Comparison of ENCODE assay signal across 25 cellular contexts in genomic region chr3:72088486-72089025, GRCh38.
"Had no signal": no experiment of that assay in that cellular context is flagged by ENCODE, and none has a peak within 500 bp of the region (broad histone marks: within the 10 kb centered on the region; RNA-seq: fewer than 3 reads in every experiment).

No MANE protein-coding gene starts in this region.

- H3K27me3 ChIP-seq: gastroesophageal sphincter, ovary, right atrium auricular region, tibial artery had no signal

- H3K27ac ChIP-seq: gastroesophageal sphincter, ovary, psoas muscle, right atrium auricular region, tibial artery, VCaP had no signal

- FAIRE-seq: astrocyte, colon, islet of Langerhans had no signal

- H3K9me3 ChIP-seq: gastroesophageal sphincter, ovary, psoas muscle, right atrium auricular region, tibial artery had no signal

- H3K4me1 ChIP-seq: gastroesophageal sphincter, psoas muscle, tibial artery had no signal

- H3K4me3 ChIP-seq: gastroesophageal sphincter, ovary, psoas muscle, right atrium auricular region, tibial artery had no signal

- ATAC-seq: gastroesophageal sphincter; left ventricle myocardium superior; natural killer cell; psoas muscle; stimulated activated effector memory CD8-positive, alpha-beta T cell treated with anti-CD3 and anti-CD28 coated beads, Interleukin-12 subunit alpha, Interleukin-12 subunit beta, amount 100 ng/mL, for 72 hours; stimulated activated naive CD8-positive, alpha-beta T cell treated with anti-CD3 and anti-CD28 coated beads, Interleukin-15, amount 100 ng/mL, for 72 hours had no signal

- DNase-seq: activated CD4-positive, alpha-beta T cell treated with anti-CD3 and anti-CD28 coated beads, Interleukin-2, amount 10 ng/mL, durations not matched to agents 7 days and 5 days; activated CD4-positive, CD25-positive, alpha-beta regulatory T cell treated with anti-CD3 and anti-CD28 coated beads, Interleukin-2, amount 50 U/mL, for 72 hours; activated CD8-positive, alpha-beta memory T cell treated with anti-CD3 and anti-CD28 coated beads for 24 hours; activated CD8-positive, alpha-beta memory T cell treated with anti-CD3 and anti-CD28 coated beads, Interleukin-2, amount 50 U/mL, for 4 hours; activated naive CD4-positive, alpha-beta T cell treated with Interleukin-2 at 50 U/mL for 16 hours; activated naive CD8-positive, alpha-beta T cell treated with anti-CD3 and anti-CD28 coated beads for 36 hours; activated T-cell treated with anti-CD3 and anti-CD28 coated beads, Interleukin-2, amount 50 U/mL, for 24 hours; head of caudate nucleus; hypothalamus; left ventricle myocardium superior; mammary epithelial cell; midbrain; natural killer cell; ovary; psoas muscle; stimulated activated CD4-positive, alpha-beta T cell treated with anti-CD3 and anti-CD28 coated beads, Interleukin-2, amount 100 ng/mL, for 24 hours; stimulated activated naive CD8-positive, alpha-beta T cell treated with anti-CD3 and anti-CD28 coated beads, Interleukin-15, amount 100 ng/mL, for 72 hours; tibial artery had no signal

- H3K36me3 ChIP-seq: gastroesophageal sphincter, ovary, right atrium auricular region, tibial artery had no signal
